Comparison of ENCODE assay signal across 1 cellular context in genomic region chr11:57513911-57514537, GRCh38.
A peak's percentile ranks its signal among the peaks of the same experiment; 100 is the strongest.
TF ChIP-seq lines count a peak whose summit lies in the region.

No MANE protein-coding gene starts in this region.

TF ChIP-seq in WTC11, 78 proteins besides CTCF, POLR2A, EP300 and RAD21 (continued from another document):
- TF ChIP-seq FOXP4 (CRISPR knock-in tag; IDR thresholded peaks at IDR 0.05) (0 out of 2 replicates have a peak, but pooled peaks have one; percentile 2), PRRX2 (CRISPR knock-in tag; IDR thresholded peaks at IDR 0.05) (no peak), SP1 (CRISPR knock-in tag; conservative IDR thresholded peaks at IDR 0.05) (0 out of 2 replicates have a peak, but pooled peaks have one; percentile 38), RELA (CRISPR knock-in tag; IDR thresholded peaks at IDR 0.05; ENCODE audit: borderline replicate concordance) (peak; percentile 58; the same call in 1 of the 2 replicates), FOXP1 (CRISPR knock-in tag; IDR thresholded peaks at IDR 0.05; ENCODE audit: borderline replicate concordance) (peak; percentile 56; the same call in 1 of the 2 replicates)
